In genomic region chr17:78258323-78259229, GRCh38 we compare ENCODE assay signal across 1 cellular context.
TF ChIP-seq lines count a peak whose summit lies in the region.

No MANE protein-coding gene starts in this region.

TF ChIP-seq in HepG2, 621 proteins besides CTCF, POLR2A, EP300 and RAD21 (continued from another document and continues in another):
- TF ChIP-seq HIC2 (CRISPR knock-in tag; IDR thresholded peaks at IDR 0.05; ENCODE audit: low read depth): 0 out of 2 replicates have a peak, but pooled peaks have one; percentile 41
- TF ChIP-seq JARID2 (CRISPR knock-in tag; IDR thresholded peaks at IDR 0.05; ENCODE audit: insufficient replicate concordance): no peak
- TF ChIP-seq ZNF367 (CRISPR knock-in tag; IDR thresholded peaks at IDR 0.05; ENCODE audit: borderline replicate concordance): no peak
- no peak for TF ChIP-seq ZNF12 (CRISPR knock-in tag; IDR thresholded peaks at IDR 0.05)
- TF ChIP-seq DMAP1 (CRISPR knock-in tag; IDR thresholded peaks at IDR 0.05): no peak
- TF ChIP-seq FOXP1 (IDR thresholded peaks at IDR 0.05): no peak
- TF ChIP-seq FOXP1 (CRISPR knock-in tag; IDR thresholded peaks at IDR 0.05): no peak
- TF ChIP-seq IRF2 (CRISPR knock-in tag; IDR thresholded peaks at IDR 0.05): no peak
- no peak for TF ChIP-seq DNMT3B (CRISPR knock-in tag; conservative IDR thresholded peaks at IDR 0.05)
- peak; percentile 31; the same call in 1 of the 2 replicates for TF ChIP-seq KDM2A (CRISPR knock-in tag; IDR thresholded peaks at IDR 0.05; ENCODE audit: borderline replicate concordance, low read depth)
- TF ChIP-seq ZNF788 (CRISPR knock-in tag; IDR thresholded peaks at IDR 0.05; ENCODE audit: borderline replicate concordance): no peak
- no peak for TF ChIP-seq ZSCAN20 (CRISPR knock-in tag; IDR thresholded peaks at IDR 0.05; ENCODE audit: borderline replicate concordance)
- peak; percentile 46; the same call in 1 of the 2 replicates for TF ChIP-seq RXRB (CRISPR knock-in tag; IDR thresholded peaks at IDR 0.05; ENCODE audit: borderline replicate concordance)
- TF ChIP-seq ZNF781 (CRISPR knock-in tag; IDR thresholded peaks at IDR 0.05; ENCODE audit: borderline replicate concordance, not compliant biosample characterization): no peak
- TF ChIP-seq FOXA3 (CRISPR knock-in tag; IDR thresholded peaks at IDR 0.05): no peak
- TF ChIP-seq ZFP36L2 (CRISPR knock-in tag; IDR thresholded peaks at IDR 0.05): no peak
- no peak for TF ChIP-seq CCDC6 (CRISPR knock-in tag; IDR thresholded peaks at IDR 0.05)
- no peak for TF ChIP-seq CHCHD3 (CRISPR knock-in tag; IDR thresholded peaks at IDR 0.05)
- no peak for TF ChIP-seq NFE2 (CRISPR knock-in tag; IDR thresholded peaks at IDR 0.05)
- TF ChIP-seq SP4 (CRISPR knock-in tag; IDR thresholded peaks at IDR 0.05): no peak
- TF ChIP-seq SMARCC2 (IDR thresholded peaks at IDR 0.05): no peak
- peak; percentile 44; the same call in 1 of the 2 replicates for TF ChIP-seq RXRA (CRISPR knock-in tag; IDR thresholded peaks at IDR 0.05)
- no peak for TF ChIP-seq ZBED4 (CRISPR knock-in tag; IDR thresholded peaks at IDR 0.05; ENCODE audit: borderline replicate concordance)
- no peak for TF ChIP-seq ATF4 (CRISPR knock-in tag; IDR thresholded peaks at IDR 0.05)
- TF ChIP-seq PLRG1 (conservative IDR thresholded peaks at IDR 0.05): no peak
- TF ChIP-seq NFKB2 (CRISPR knock-in tag; IDR thresholded peaks at IDR 0.05; ENCODE audit: borderline replicate concordance): no peak
- TF ChIP-seq TFDP1 (CRISPR knock-in tag; IDR thresholded peaks at IDR 0.05; ENCODE audit: borderline replicate concordance): no peak
- peak; percentile 67; the same call in 1 of the 2 replicates for TF ChIP-seq ZNF800 (CRISPR knock-in tag; IDR thresholded peaks at IDR 0.05)
- TF ChIP-seq THAP11 (CRISPR knock-in tag; IDR thresholded peaks at IDR 0.05): peak; percentile 61
- TF ChIP-seq ZNF772 (CRISPR knock-in tag; IDR thresholded peaks at IDR 0.05): no peak
- TF ChIP-seq HNF4G (IDR thresholded peaks at IDR 0.05; ENCODE audit: borderline replicate concordance, low read depth, low read length): no peak
- no peak for TF ChIP-seq HNF4G (CRISPR knock-in tag; IDR thresholded peaks at IDR 0.05; ENCODE audit: borderline replicate concordance, low read depth)
- TF ChIP-seq FOXP4 (CRISPR knock-in tag; IDR thresholded peaks at IDR 0.05): no peak
- TF ChIP-seq ZNF138 (CRISPR knock-in tag; IDR thresholded peaks at IDR 0.05; ENCODE audit: low read depth): no peak
- TF ChIP-seq GPN1 (CRISPR knock-in tag; IDR thresholded peaks at IDR 0.05; ENCODE audit: borderline replicate concordance): no peak
- no peak for TF ChIP-seq SOX13 (IDR thresholded peaks at IDR 0.05)
- peak in 1 of 2 experiments; percentile 32; a peak in 1 of 4 replicates for TF ChIP-seq SOX13 (CRISPR knock-in tag; conservative IDR thresholded peaks at IDR 0.05 in 1 of 2, IDR thresholded peaks at IDR 0.05 in 1 of 2)
- TF ChIP-seq DBP (CRISPR knock-in tag; IDR thresholded peaks at IDR 0.05; ENCODE audit: not compliant biosample characterization): no peak
- TF ChIP-seq KLF13 (CRISPR knock-in tag; IDR thresholded peaks at IDR 0.05): no peak
- TF ChIP-seq RFX5 (IDR thresholded peaks at IDR 0.05; ENCODE audit: low read depth, low read length): no peak
- no peak for TF ChIP-seq SMC3 (IDR thresholded peaks at IDR 0.05; ENCODE audit: low read length)
- TF ChIP-seq SYNCRIP (IDR thresholded peaks at IDR 0.05; ENCODE audit: insufficient read depth, low read depth, low read length): no peak
- peak; percentile 64 for TF ChIP-seq NCOA2 (CRISPR knock-in tag; IDR thresholded peaks at IDR 0.05)
- TF ChIP-seq LCORL (IDR thresholded peaks at IDR 0.05): no peak
- no peak for TF ChIP-seq LCORL (CRISPR knock-in tag; IDR thresholded peaks at IDR 0.05)
- no peak for TF ChIP-seq ATF5 (CRISPR knock-in tag; IDR thresholded peaks at IDR 0.05; ENCODE audit: low read depth)
- no peak for TF ChIP-seq NR2F1 (CRISPR knock-in tag; IDR thresholded peaks at IDR 0.05)
- TF ChIP-seq SMYD3 (CRISPR knock-in tag; IDR thresholded peaks at IDR 0.05): no peak
- TF ChIP-seq TCF7L2 (IDR thresholded peaks at IDR 0.05; ENCODE audit: low read depth, low read length): no peak
- TF ChIP-seq ZNF205 (CRISPR knock-in tag; IDR thresholded peaks at IDR 0.05): no peak
- TF ChIP-seq NPAS2 (CRISPR knock-in tag; IDR thresholded peaks at IDR 0.05; ENCODE audit: borderline replicate concordance): no peak
- no peak for TF ChIP-seq HES4 (CRISPR knock-in tag; IDR thresholded peaks at IDR 0.05; ENCODE audit: borderline replicate concordance)
- TF ChIP-seq POGK (CRISPR knock-in tag; conservative IDR thresholded peaks at IDR 0.05): no peak
- TF ChIP-seq RBM22 (optimal IDR thresholded peaks at IDR 0.05; ENCODE audit: low read length): no peak
- no peak for TF ChIP-seq RNF2 (conservative IDR thresholded peaks at IDR 0.05; ENCODE audit: low read depth)
- no peak for TF ChIP-seq SMAD3 (CRISPR knock-in tag; IDR thresholded peaks at IDR 0.05)
- TF ChIP-seq ZNF274 (CRISPR knock-in tag; IDR thresholded peaks at IDR 0.05): no peak
- no peak for TF ChIP-seq GTF3A (CRISPR knock-in tag; conservative IDR thresholded peaks at IDR 0.05)
